In the genomic region with DNA sequence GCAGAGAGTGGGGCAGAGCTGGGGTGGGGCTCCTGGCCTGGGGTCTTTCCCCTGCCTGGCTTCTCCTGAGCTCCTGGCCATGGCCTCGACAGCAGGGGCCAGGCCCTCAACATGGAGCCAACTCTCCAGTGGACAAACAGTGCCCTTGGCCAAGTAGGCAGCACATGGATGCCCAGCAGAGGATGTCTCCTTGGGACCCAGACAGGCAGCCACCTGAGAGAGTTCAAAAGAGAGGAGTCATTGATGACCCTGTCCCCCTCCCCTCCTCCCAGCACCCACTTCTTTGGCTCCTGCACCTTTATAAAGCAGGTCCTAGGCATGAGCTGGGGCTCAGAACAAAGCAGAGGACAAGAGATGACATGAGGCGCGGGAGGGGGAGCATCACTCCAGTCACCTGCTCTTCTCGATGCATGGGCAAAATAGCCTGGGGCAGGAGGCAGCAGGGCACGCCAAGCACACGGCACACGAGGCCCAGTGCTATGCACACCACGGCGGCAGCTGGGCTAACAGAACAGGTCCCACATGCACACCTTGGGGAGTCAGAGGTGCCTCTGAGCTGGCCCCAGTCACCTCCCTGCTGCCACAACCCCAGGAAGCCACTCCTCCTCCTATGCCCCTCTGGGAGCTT, we compare ENCODE assay signal across 17 cellular contexts. TPM values are rescaled to one million over a fixed set of nuclear protein-coding genes. Genes with fewer than 3 reads are reported as not detected.
DNase-seq lines count a peak whose midpoint lies in the region; ATAC-seq and TF ChIP-seq lines count a peak whose summit lies in the region.
"Had no signal": no experiment of that assay in that cellular context is flagged by ENCODE, and none has a peak within 500 bp of the region (broad histone marks: within the 10 kb centered on the region; RNA-seq: fewer than 3 reads in every experiment).

No MANE protein-coding gene starts in this region.

- H3K9me3 ChIP-seq in heart right ventricle (no peaks in the 10 kb centered on the region), right atrium auricular region (no peaks in the 10 kb centered on the region), endodermal cell (ENCODE audit: control insufficient read depth, low read length) (no peaks in the 10 kb centered on the region)
- H3K9me3 ChIP-seq: esophagus squamous epithelium, lower lobe of right lung had no signal

- no peak overlapping the region for H3K4me3 Mint-ChIP-seq in endodermal cell

- no peak for ATAC-seq in heart right ventricle
- no peak for ATAC-seq in GM19397 (IDR thresholded peaks at IDR 0.05; ENCODE audit: unreplicated experiment)
- ATAC-seq: lower lobe of right lung, Panc1 had no signal

- intact Hi-C loops in heart right ventricle (cut with DNase I): no loop called here

- no peaks in the 10 kb centered on the region for H3K9me3 Mint-ChIP-seq in endodermal cell

- H3K9ac ChIP-seq in endodermal cell (ENCODE audit: extremely low read depth, low read length, poor library complexity, severe bottlenecking): no peak overlapping the region

- no peak overlapping the region for H3K27ac Mint-ChIP-seq in endodermal cell

- H3K4me3 ChIP-seq in heart right ventricle (no peak overlapping the region), right atrium auricular region (no peak overlapping the region), endodermal cell (ENCODE audit: low read length) (no peak overlapping the region)
- H3K4me3 ChIP-seq: esophagus squamous epithelium, lower lobe of right lung had no signal

- H3K27ac ChIP-seq in heart right ventricle (peak overlapping the region in 7 of 10 donors; percentile 9 to 85 (median 75)), right atrium auricular region (no peak overlapping the region), endodermal cell (ENCODE audit: low read depth, low read length) (no peak overlapping the region)
- H3K27ac ChIP-seq: lower lobe of right lung had no signal

- H3K4me1 ChIP-seq in heart right ventricle (peaks cover 7 to 45% (median 28%) of the 10 kb centered on the region in 9 donors), right atrium auricular region (peaks cover 0 to 24% of the 10 kb centered on the region in 2 donors), endodermal cell (ENCODE audit: control insufficient read depth, insufficient read depth, low read length) (peaks cover 10% of the 10 kb centered on the region)

- H3K4me1 Mint-ChIP-seq in endodermal cell: peaks cover 21% of the 10 kb centered on the region

- TF ChIP-seq CTCF in heart right ventricle (IDR thresholded peaks at IDR 0.05): no peak
- no peak for TF ChIP-seq CTCF in right atrium auricular region (IDR thresholded peaks at IDR 0.05)
- no peak for TF ChIP-seq CTCF in endodermal cell (conservative IDR thresholded peaks at IDR 0.05)

- no peaks in the 10 kb centered on the region for H3K27me3 Mint-ChIP-seq in endodermal cell (ENCODE audit: insufficient read depth)

- peaks cover 0 to 40% (median 0%) of the 10 kb centered on the region in 9 donors for H3K36me3 ChIP-seq in heart right ventricle
- no peaks in the 10 kb centered on the region for H3K36me3 ChIP-seq in right atrium auricular region
- peaks cover 4% of the 10 kb centered on the region for H3K36me3 ChIP-seq in endodermal cell (ENCODE audit: control insufficient read depth, insufficient read depth, low read length)

- 91 to 93% methylated on average over 8 to 9 of the region's 9 CpGs for WGBS in heart right ventricle, 2 donors
- 93 to 95% methylated on average over 9 of the region's 9 CpGs for WGBS in endodermal cell (ENCODE audit: insufficient coverage in 1 of 2, insufficient read length in 1 of 2), 2 experiments

- H3K36me3 Mint-ChIP-seq in endodermal cell (ENCODE audit: low read depth): peaks cover 15% of the 10 kb centered on the region

- no peaks in the 10 kb centered on the region for H3K27me3 ChIP-seq in heart right ventricle
- no peaks in the 10 kb centered on the region for H3K27me3 ChIP-seq in right atrium auricular region
- H3K27me3 ChIP-seq in endodermal cell (ENCODE audit: control insufficient read depth, insufficient read depth, low read length, poor library complexity, severe bottlenecking): no peaks in the 10 kb centered on the region
- H3K27me3 ChIP-seq: esophagus squamous epithelium had no signal

- DNase-seq in heart right ventricle: no peak
- DNase-seq in right atrium auricular region (ENCODE audit: low spot score): no peak
- peak; percentile 42 for DNase-seq in NCI-H345 treated with DMSO at 0.1 percent for 48 hours (lab: John Stamatoyannopoulos, UW; ENCODE audit: unreplicated experiment)
- DNase-seq in endodermal cell: peak; percentile 39
- DNase-seq in HuH-7 (ENCODE audit: low spot score): no peak
- no peak for DNase-seq in NOMO-1 treated with DMSO at 0.1 percent for 48 hours (lab: John Stamatoyannopoulos, UW; ENCODE audit: unreplicated experiment)
- DNase-seq in DMS53 (lab: John Stamatoyannopoulos, UW): no peak
- DNase-seq: activated CD4-positive, alpha-beta T cell treated with anti-CD3 and anti-CD28 coated beads, Interleukin-2, amount 50 U/mL, for 4 hours; amygdala; caudate nucleus; esophagus squamous epithelium; GF-D8; lower lobe of right lung; NCI-H1092 treated with DMSO at 0.1 percent for 48 hours; NCI-H2171 had no signal

RNA-seq across cellular contexts. Expression of a gene that starts 27.4 kb away (rescaled TPM):
- total RNA-seq in heart right ventricle (10 to 100 TPM; 36.8 to 95.3 (median 52.9) TPM), right atrium auricular region (100 to 1,000 TPM in 1 of 2 donors, 10 to 100 TPM in 1; 66.9 to 120 TPM), endodermal cell (100 to 1,000 TPM; 192 to 193 TPM)
- 10 to 100 TPM; 34.6 to 68.7 TPM for polyA plus RNA-seq in heart right ventricle
- polyA plus RNA-seq in endodermal cell (2013, experiment 1 of 2): 132 TPM
- 117 TPM for polyA plus RNA-seq in endodermal cell (2013, experiment 2 of 2)

RNA-seq across cellular contexts. Expression of a gene that starts 30.0 kb away (rescaled TPM):
- 1 to 10 TPM; 2.2 to 5.4 (median 3.8) TPM for total RNA-seq in heart right ventricle
- 1 to 10 TPM; 4.5 to 5.1 TPM for polyA plus RNA-seq in heart right ventricle
- total RNA-seq in right atrium auricular region: 1 to 10 TPM; 2.0 to 3.1 TPM
- 10 to 100 TPM; 11.7 to 16.1 TPM for total RNA-seq in endodermal cell
- 11.6 TPM for polyA plus RNA-seq in endodermal cell (2013, experiment 1 of 2)
- 15.2 TPM for polyA plus RNA-seq in endodermal cell (2013, experiment 2 of 2)

RNA-seq across cellular contexts. Expression of a gene that starts 36.5 kb away (rescaled TPM):
- total RNA-seq in heart right ventricle (100 to 1,000 TPM; 140 to 227 (median 193) TPM), right atrium auricular region (100 to 1,000 TPM; 194 to 286 TPM), endodermal cell (100 to 1,000 TPM; 290 to 326 TPM)
- 1,000 to 10,000 TPM in 1 of 2 donors, 100 to 1,000 TPM in 1; 365 to 1,063 TPM for polyA plus RNA-seq in heart right ventricle
- polyA plus RNA-seq in endodermal cell (2013, experiment 1 of 2): 420 TPM
- polyA plus RNA-seq in endodermal cell (2013, experiment 2 of 2): 414 TPM

RNA-seq across cellular contexts. Expression of a gene that starts 36.6 kb away (rescaled TPM):
- 10 to 100 TPM in 8 of 10 donors, 1 to 10 TPM in 2; 9.5 to 14.3 (median 12.2) TPM for total RNA-seq in heart right ventricle
- polyA plus RNA-seq in heart right ventricle: 10 to 100 TPM in 1 of 2 donors, 1 to 10 TPM in 1; 4.7 to 11.0 TPM
- 1 to 10 TPM; 8.4 to 9.2 TPM for total RNA-seq in right atrium auricular region
- 10 to 100 TPM; 14.5 to 14.6 TPM for total RNA-seq in endodermal cell
- polyA plus RNA-seq in endodermal cell (2013, experiment 1 of 2): 15.2 TPM
- 14.4 TPM for polyA plus RNA-seq in endodermal cell (2013, experiment 2 of 2)

RNA-seq across cellular contexts. Expression of a gene that starts 46.7 kb away (rescaled TPM):
- total RNA-seq in heart right ventricle (10 to 100 TPM; 27.7 to 67.3 (median 32.4) TPM), right atrium auricular region (10 to 100 TPM; 69.4 to 73.0 TPM), endodermal cell (100 to 1,000 TPM; 175 to 216 TPM)
- polyA plus RNA-seq in heart right ventricle: 100 to 1,000 TPM in 1 of 2 donors, 10 to 100 TPM in 1; 30.1 to 135 TPM
- 165 TPM for polyA plus RNA-seq in endodermal cell (2013, experiment 1 of 2)
- polyA plus RNA-seq in endodermal cell (2013, experiment 2 of 2): 157 TPM

Comparison
In these comparisons a context has a peak if more than half of its experiments do, and no peak if none do; other contexts are left out.
1. H3K27ac ChIP-seq: peak in heart right ventricle (7 of 10); none in right atrium auricular region (0 of 2) and endodermal cell (single experiment).
2. DNase-seq: peak in NCI-H345 treated with DMSO at 0.1 percent for 48 hours (single experiment) and endodermal cell (single experiment); none in heart right ventricle (0 of 2), right atrium auricular region (single experiment), HuH-7 (single experiment), NOMO-1 treated with DMSO at 0.1 percent for 48 hours (single experiment) and DMS53 (single experiment).